ENCODE assay signal across 8 cellular contexts in the genomic region with DNA sequence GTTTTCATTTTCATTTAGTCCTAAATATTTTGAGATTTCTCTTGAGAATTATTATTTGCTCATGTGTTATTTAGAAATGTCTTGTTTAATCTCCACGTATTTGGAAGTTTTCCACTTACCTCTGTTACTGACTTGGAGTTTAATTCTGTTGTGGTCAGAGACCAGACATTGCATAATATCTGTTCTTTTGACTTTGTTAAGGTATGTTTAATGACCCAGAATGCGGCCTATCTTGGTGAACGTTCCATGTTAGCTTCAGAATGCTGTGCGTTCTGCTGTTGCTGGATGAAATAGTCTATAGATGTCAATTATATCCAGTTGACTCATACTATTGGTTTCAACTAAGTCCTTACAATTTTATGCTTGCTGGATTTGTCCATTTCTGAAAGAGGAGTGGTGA.
"Had no signal": no experiment of that assay in that cellular context is flagged by ENCODE, and none has a peak within 500 bp of the region (broad histone marks: within the 10 kb centered on the region; RNA-seq: fewer than 3 reads in every experiment).

No MANE protein-coding gene starts in this region.

- H3K36me3 Mint-ChIP-seq: IgD-negative memory B cell had no signal

- H3K27ac Mint-ChIP-seq: GM23338, H9, IgD-negative memory B cell had no signal

- DNase-seq: H9, HCEC 1CT, KBM-7 had no signal

- H3K4me3 ChIP-seq: GM23338 had no signal

- H3K4me3 Mint-ChIP-seq: GM23338, H9, IgD-negative memory B cell had no signal

- H2AFZ ChIP-seq: GM23338 had no signal

- FAIRE-seq: H1, H54, HTR-8/SVneo had no signal

- H3K4me1 Mint-ChIP-seq: GM23338, H9, IgD-negative memory B cell had no signal

- H3K27me3 Mint-ChIP-seq: IgD-negative memory B cell had no signal

- ATAC-seq: GM23338 had no signal

- H3K4me2 ChIP-seq: GM23338 had no signal
